1 cellular context compared by ENCODE assay signal in the genomic region with DNA sequence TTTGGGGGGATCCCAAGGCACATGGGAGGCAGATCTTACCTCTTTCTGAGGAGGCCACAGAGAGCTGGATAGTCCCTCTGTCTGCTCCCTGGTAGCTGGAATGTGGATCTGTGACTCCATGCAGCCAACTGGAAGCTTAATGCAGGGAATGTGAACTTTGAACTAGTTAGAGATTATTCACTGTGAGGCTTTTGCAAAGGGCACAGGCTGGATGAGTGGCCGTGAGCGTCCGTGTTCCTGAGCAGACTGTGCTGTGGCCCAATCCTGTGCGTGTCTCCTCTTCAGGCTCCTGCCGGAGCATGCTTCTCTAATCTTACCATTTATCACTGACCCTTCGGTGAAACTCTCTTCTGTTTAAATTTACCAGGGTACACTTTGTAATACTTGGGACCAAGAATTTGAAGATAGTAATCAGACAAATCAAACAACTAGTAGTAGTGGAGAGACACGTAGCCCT.
A peak's percentile ranks its signal among the peaks of the same experiment; 100 is the strongest.
TF ChIP-seq lines count a peak whose summit lies in the region.

No MANE protein-coding gene starts in this region.

TF ChIP-seq in HepG2, 621 proteins besides CTCF, POLR2A, EP300 and RAD21 (continued from another document and continues in another):
- TF ChIP-seq, protein P1, sequence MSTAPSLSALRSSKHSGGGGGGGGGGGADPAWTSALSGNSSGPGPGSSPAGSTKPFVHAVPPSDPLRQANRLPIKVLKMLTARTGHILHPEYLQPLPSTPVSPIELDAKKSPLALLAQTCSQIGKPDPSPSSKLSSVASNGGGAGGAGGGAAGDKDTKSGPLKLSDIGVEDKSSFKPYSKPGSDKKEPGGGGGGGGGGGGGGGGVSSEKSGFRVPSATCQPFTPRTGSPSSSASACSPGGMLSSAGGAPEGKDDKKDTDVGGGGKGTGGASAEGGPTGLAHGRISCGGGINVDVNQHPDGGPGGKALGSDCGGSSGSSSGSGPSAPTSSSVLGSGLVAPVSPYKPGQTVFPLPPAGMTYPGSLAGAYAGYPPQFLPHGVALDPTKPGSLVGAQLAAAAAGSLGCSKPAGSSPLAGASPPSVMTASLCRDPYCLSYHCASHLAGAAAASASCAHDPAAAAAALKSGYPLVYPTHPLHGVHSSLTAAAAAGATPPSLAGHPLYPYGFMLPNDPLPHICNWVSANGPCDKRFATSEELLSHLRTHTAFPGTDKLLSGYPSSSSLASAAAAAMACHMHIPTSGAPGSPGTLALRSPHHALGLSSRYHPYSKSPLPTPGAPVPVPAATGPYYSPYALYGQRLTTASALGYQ (CRISPR knock-in tag; IDR thresholded peaks at IDR 0.05): no peak
- TF ChIP-seq TCF7 (IDR thresholded peaks at IDR 0.05; ENCODE audit: low read depth) (peak; percentile 48; the same call in 1 of the 2 replicates), ZNF614 (CRISPR knock-in tag; IDR thresholded peaks at IDR 0.05; ENCODE audit: borderline replicate concordance) (peak; percentile 27; the same call in 1 of the 2 replicates), ELF1 (CRISPR knock-in tag; IDR thresholded peaks at IDR 0.05) (no peak), NCOA2 (CRISPR knock-in tag; IDR thresholded peaks at IDR 0.05) (peak; percentile 66), ZFP82 (CRISPR knock-in tag; IDR thresholded peaks at IDR 0.05; ENCODE audit: borderline replicate concordance) (no peak), SP5 (CRISPR knock-in tag; IDR thresholded peaks at IDR 0.05; ENCODE audit: borderline replicate concordance, low read depth) (0 out of 2 replicates have a peak, but pooled peaks have one; percentile 13), ZNF230 (CRISPR knock-in tag; IDR thresholded peaks at IDR 0.05) (0 out of 2 replicates have a peak, but pooled peaks have one; percentile 38), ZNF615 (CRISPR knock-in tag; IDR thresholded peaks at IDR 0.05; ENCODE audit: borderline replicate concordance) (no peak), ZNF451 (CRISPR knock-in tag; IDR thresholded peaks at IDR 0.05) (0 out of 2 replicates have a peak, but pooled peaks have one; percentile 30), ZNF326 (CRISPR knock-in tag; IDR thresholded peaks at IDR 0.05; ENCODE audit: borderline replicate concordance) (no peak), HDAC1 (CRISPR knock-in tag; IDR thresholded peaks at IDR 0.05) (peak; percentile 66), ZMYM2 (CRISPR knock-in tag; IDR thresholded peaks at IDR 0.05) (0 out of 2 replicates have a peak, but pooled peaks have one; percentile 42), HNRNPL (IDR thresholded peaks at IDR 0.05; ENCODE audit: low read depth, low read length) (no peak), RARG (CRISPR knock-in tag; IDR thresholded peaks at IDR 0.05; ENCODE audit: low read depth) (no peak), RARA (CRISPR knock-in tag; IDR thresholded peaks at IDR 0.05) (peak; percentile 78), CHD2 (IDR thresholded peaks at IDR 0.05; ENCODE audit: low read depth, low read length) (no peak), NFYC (CRISPR knock-in tag; IDR thresholded peaks at IDR 0.05) (no peak; the same call in 1 of the 2 replicates), NCOA5 (CRISPR knock-in tag; IDR thresholded peaks at IDR 0.05) (no peak), ZFP37 (CRISPR knock-in tag; IDR thresholded peaks at IDR 0.05; ENCODE audit: borderline replicate concordance) (no peak), TRIM24 (CRISPR knock-in tag; IDR thresholded peaks at IDR 0.05) (no peak; the same call in 1 of the 2 replicates), ZNF496 (CRISPR knock-in tag; IDR thresholded peaks at IDR 0.05; ENCODE audit: insufficient replicate concordance) (no peak), HMG20A (CRISPR knock-in tag; IDR thresholded peaks at IDR 0.05; ENCODE audit: borderline replicate concordance) (peak; percentile 42; the same call in 1 of the 2 replicates), JUN (CRISPR knock-in tag; IDR thresholded peaks at IDR 0.05) (no peak), MXD4 (CRISPR knock-in tag; IDR thresholded peaks at IDR 0.05) (0 out of 2 replicates have a peak, but pooled peaks have one; percentile 35), HDAC2 (CRISPR knock-in tag; IDR thresholded peaks at IDR 0.05) (peak; percentile 70; the same call in 1 of the 2 replicates), NFKBIZ (CRISPR knock-in tag; IDR thresholded peaks at IDR 0.05) (no peak)
- TF ChIP-seq, protein P2, sequence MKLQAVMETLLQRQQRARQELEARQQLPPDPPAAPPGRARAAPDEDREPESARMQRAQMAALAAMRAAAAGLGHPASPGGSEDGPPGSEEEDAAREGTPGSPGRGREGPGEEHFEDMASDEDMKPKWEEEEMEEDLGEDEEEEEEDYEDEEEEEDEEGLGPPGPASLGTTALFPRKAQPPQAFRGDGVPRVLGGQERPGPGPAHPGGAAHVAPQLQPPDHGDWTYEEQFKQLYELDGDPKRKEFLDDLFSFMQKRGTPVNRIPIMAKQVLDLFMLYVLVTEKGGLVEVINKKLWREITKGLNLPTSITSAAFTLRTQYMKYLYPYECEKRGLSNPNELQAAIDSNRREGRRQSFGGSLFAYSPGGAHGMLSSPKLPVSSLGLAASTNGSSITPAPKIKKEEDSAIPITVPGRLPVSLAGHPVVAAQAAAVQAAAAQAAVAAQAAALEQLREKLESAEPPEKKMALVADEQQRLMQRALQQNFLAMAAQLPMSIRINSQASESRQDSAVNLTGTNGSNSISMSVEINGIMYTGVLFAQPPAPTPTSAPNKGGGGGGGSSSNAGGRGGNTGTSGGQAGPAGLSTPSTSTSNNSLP (IDR thresholded peaks at IDR 0.05; ENCODE audit: low read depth, low read length): peak; percentile 62; the same call in 1 of the 2 replicates
- TF ChIP-seq, protein P3, sequence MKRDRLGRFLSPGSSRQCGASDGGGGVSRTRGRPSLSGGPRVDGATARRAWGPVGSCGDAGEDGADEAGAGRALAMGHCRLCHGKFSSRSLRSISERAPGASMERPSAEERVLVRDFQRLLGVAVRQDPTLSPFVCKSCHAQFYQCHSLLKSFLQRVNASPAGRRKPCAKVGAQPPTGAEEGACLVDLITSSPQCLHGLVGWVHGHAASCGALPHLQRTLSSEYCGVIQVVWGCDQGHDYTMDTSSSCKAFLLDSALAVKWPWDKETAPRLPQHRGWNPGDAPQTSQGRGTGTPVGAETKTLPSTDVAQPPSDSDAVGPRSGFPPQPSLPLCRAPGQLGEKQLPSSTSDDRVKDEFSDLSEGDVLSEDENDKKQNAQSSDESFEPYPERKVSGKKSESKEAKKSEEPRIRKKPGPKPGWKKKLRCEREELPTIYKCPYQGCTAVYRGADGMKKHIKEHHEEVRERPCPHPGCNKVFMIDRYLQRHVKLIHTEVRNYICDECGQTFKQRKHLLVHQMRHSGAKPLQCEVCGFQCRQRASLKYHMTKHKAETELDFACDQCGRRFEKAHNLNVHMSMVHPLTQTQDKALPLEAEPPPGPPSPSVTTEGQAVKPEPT (CRISPR knock-in tag; IDR thresholded peaks at IDR 0.05; ENCODE audit: low read depth): no peak
- TF ChIP-seq, protein P4, sequence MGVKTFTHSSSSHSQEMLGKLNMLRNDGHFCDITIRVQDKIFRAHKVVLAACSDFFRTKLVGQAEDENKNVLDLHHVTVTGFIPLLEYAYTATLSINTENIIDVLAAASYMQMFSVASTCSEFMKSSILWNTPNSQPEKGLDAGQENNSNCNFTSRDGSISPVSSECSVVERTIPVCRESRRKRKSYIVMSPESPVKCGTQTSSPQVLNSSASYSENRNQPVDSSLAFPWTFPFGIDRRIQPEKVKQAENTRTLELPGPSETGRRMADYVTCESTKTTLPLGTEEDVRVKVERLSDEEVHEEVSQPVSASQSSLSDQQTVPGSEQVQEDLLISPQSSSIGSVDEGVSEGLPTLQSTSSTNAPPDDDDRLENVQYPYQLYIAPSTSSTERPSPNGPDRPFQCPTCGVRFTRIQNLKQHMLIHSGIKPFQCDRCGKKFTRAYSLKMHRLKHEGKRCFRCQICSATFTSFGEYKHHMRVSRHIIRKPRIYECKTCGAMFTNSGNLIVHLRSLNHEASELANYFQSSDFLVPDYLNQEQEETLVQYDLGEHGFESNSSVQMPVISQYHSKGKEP (CRISPR knock-in tag; IDR thresholded peaks at IDR 0.05): no peak
- TF ChIP-seq, protein P5, sequence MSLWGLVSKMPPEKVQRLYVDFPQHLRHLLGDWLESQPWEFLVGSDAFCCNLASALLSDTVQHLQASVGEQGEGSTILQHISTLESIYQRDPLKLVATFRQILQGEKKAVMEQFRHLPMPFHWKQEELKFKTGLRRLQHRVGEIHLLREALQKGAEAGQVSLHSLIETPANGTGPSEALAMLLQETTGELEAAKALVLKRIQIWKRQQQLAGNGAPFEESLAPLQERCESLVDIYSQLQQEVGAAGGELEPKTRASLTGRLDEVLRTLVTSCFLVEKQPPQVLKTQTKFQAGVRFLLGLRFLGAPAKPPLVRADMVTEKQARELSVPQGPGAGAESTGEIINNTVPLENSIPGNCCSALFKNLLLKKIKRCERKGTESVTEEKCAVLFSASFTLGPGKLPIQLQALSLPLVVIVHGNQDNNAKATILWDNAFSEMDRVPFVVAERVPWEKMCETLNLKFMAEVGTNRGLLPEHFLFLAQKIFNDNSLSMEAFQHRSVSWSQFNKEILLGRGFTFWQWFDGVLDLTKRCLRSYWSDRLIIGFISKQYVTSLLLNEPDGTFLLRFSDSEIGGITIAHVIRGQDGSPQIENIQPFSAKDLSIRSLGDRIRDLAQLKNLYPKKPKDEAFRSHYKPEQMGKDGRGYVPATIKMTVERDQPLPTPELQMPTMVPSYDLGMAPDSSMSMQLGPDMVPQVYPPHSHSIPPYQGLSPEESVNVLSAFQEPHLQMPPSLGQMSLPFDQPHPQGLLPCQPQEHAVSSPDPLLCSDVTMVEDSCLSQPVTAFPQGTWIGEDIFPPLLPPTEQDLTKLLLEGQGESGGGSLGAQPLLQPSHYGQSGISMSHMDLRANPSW (CRISPR knock-in tag; IDR thresholded peaks at IDR 0.05; ENCODE audit: borderline replicate concordance): no peak
- TF ChIP-seq, protein P6, sequence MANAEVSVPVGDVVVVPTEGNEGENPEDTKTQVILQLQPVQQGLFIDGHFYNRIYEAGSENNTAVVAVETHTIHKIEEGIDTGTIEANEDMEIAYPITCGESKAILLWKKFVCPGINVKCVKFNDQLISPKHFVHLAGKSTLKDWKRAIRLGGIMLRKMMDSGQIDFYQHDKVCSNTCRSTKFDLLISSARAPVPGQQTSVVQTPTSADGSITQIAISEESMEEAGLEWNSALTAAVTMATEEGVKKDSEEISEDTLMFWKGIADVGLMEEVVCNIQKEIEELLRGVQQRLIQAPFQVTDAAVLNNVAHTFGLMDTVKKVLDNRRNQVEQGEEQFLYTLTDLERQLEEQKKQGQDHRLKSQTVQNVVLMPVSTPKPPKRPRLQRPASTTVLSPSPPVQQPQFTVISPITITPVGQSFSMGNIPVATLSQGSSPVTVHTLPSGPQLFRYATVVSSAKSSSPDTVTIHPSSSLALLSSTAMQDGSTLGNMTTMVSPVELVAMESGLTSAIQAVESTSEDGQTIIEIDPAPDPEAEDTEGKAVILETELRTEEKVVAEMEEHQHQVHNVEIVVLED (CRISPR knock-in tag; IDR thresholded peaks at IDR 0.05; ENCODE audit: borderline replicate concordance): 0 out of 2 replicates have a peak, but pooled peaks have one; percentile 16
- TF ChIP-seq, protein P7, sequence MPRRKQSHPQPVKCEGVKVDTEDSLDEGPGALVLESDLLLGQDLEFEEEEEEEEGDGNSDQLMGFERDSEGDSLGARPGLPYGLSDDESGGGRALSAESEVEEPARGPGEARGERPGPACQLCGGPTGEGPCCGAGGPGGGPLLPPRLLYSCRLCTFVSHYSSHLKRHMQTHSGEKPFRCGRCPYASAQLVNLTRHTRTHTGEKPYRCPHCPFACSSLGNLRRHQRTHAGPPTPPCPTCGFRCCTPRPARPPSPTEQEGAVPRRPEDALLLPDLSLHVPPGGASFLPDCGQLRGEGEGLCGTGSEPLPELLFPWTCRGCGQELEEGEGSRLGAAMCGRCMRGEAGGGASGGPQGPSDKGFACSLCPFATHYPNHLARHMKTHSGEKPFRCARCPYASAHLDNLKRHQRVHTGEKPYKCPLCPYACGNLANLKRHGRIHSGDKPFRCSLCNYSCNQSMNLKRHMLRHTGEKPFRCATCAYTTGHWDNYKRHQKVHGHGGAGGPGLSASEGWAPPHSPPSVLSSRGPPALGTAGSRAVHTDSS (CRISPR knock-in tag; conservative IDR thresholded peaks at IDR 0.05): no peak
- TF ChIP-seq, protein P8, sequence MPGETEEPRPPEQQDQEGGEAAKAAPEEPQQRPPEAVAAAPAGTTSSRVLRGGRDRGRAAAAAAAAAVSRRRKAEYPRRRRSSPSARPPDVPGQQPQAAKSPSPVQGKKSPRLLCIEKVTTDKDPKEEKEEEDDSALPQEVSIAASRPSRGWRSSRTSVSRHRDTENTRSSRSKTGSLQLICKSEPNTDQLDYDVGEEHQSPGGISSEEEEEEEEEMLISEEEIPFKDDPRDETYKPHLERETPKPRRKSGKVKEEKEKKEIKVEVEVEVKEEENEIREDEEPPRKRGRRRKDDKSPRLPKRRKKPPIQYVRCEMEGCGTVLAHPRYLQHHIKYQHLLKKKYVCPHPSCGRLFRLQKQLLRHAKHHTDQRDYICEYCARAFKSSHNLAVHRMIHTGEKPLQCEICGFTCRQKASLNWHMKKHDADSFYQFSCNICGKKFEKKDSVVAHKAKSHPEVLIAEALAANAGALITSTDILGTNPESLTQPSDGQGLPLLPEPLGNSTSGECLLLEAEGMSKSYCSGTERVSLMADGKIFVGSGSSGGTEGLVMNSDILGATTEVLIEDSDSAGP (CRISPR knock-in tag; IDR thresholded peaks at IDR 0.05; ENCODE audit: borderline replicate concordance): no peak
- TF ChIP-seq, protein P9, sequence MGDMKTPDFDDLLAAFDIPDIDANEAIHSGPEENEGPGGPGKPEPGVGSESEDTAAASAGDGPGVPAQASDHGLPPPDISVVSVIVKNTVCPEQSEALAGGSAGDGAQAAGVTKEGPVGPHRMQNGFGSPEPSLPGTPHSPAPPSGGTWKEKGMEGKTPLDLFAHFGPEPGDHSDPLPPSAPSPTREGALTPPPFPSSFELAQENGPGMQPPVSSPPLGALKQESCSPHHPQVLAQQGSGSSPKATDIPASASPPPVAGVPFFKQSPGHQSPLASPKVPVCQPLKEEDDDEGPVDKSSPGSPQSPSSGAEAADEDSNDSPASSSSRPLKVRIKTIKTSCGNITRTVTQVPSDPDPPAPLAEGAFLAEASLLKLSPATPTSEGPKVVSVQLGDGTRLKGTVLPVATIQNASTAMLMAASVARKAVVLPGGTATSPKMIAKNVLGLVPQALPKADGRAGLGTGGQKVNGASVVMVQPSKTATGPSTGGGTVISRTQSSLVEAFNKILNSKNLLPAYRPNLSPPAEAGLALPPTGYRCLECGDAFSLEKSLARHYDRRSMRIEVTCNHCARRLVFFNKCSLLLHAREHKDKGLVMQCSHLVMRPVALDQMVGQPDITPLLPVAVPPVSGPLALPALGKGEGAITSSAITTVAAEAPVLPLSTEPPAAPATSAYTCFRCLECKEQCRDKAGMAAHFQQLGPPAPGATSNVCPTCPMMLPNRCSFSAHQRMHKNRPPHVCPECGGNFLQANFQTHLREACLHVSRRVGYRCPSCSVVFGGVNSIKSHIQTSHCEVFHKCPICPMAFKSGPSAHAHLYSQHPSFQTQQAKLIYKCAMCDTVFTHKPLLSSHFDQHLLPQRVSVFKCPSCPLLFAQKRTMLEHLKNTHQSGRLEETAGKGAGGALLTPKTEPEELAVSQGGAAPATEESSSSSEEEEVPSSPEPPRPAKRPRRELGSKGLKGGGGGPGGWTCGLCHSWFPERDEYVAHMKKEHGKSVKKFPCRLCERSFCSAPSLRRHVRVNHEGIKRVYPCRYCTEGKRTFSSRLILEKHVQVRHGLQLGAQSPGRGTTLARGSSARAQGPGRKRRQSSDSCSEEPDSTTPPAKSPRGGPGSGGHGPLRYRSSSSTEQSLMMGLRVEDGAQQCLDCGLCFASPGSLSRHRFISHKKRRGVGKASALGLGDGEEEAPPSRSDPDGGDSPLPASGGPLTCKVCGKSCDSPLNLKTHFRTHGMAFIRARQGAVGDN (CRISPR knock-in tag; IDR thresholded peaks at IDR 0.05): peak; percentile 58
- TF ChIP-seq, protein P10, sequence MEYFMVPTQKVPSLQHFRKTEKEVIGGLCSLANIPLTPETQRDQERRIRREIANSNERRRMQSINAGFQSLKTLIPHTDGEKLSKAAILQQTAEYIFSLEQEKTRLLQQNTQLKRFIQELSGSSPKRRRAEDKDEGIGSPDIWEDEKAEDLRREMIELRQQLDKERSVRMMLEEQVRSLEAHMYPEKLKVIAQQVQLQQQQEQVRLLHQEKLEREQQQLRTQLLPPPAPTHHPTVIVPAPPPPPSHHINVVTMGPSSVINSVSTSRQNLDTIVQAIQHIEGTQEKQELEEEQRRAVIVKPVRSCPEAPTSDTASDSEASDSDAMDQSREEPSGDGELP (IDR thresholded peaks at IDR 0.05; ENCODE audit: borderline replicate concordance, low read depth): no peak
